In the genomic region with DNA sequence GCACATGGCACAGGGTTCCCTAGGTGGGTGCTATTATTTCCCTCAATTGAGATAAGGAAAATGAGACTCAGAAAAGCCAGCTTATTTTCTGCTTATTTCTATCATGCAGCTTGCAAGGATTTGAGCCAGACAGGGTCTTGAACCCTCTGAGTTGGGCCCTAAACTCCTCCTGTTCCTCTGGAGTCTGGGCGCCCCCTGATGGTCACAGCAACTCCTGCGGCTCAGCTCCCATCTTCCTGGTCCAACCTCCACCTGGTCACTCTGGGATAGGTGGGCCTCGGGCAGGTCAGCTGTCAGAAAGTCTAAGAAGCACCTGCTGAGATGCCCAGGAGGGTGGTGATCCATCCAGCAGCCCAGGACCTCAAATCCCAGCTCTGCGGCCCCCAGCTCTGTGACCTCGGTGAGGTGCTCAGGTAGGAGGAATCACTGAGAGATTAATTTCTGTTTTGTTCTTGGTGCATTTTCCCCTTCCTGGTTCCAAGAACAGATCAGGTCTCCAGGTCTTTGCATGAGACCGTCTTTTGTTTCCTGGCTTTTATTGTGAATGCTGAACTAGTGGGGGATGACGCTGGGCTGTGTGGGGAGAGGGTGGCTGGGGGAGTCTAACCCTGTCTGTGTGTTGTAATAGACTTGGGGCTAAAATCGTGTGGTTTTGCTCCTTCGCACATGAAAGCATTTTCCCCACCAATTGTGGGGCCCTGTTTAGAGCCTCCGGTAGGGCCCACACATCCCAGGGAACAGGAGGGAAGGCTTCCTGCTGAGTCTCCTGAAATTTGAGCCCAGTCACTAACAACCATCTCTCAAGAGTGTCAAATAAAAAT, we compare ENCODE assay signal across 8 cellular contexts. TPM values are rescaled to one million over a fixed set of nuclear protein-coding genes. Genes with fewer than 3 reads are reported as not detected.
DNase-seq lines count a peak whose midpoint lies in the region; ATAC-seq, FAIRE-seq and TF ChIP-seq lines count a peak whose summit lies in the region.

No MANE protein-coding gene starts in this region.

- H2AFZ ChIP-seq in osteoblast (ENCODE audit: low read length), result no peak overlapping the region

- H3K4me3 ChIP-seq in HFF-Myc (replicated peaks; ENCODE audit: low read depth, low read length) (no peak overlapping the region), cardiac fibroblast (replicated peaks in 1 of 2; ENCODE audit: low read depth in 2 of 2, low read length in 2 of 2) (no peak overlapping the region), osteoblast (ENCODE audit: insufficient read depth, low read length) (no peak overlapping the region)

- no peaks in the 10 kb centered on the region for H3K36me3 ChIP-seq in osteoblast (ENCODE audit: insufficient read depth, low read length)

- no peak for FAIRE-seq in D721Med (lab: Jason Lieb, UNC)

- no peak overlapping the region for H3K4me2 ChIP-seq in osteoblast (ENCODE audit: insufficient read depth, low read length)

- no peak overlapping the region for H3K27ac ChIP-seq in osteoblast (ENCODE audit: low read depth, low read length)

- peaks cover 14% of the 10 kb centered on the region for H3K27me3 ChIP-seq in osteoblast (ENCODE audit: insufficient read depth, low read length)

- no peaks in the 10 kb centered on the region for H3K9me3 ChIP-seq in osteoblast (ENCODE audit: low read depth, low read length)

- no peaks in the 10 kb centered on the region for H3K79me2 ChIP-seq in osteoblast (ENCODE audit: insufficient read depth, low read length)

- DNase-seq in D721Med (ENCODE audit: insufficient read length, low spot score), result peak; percentile 50
- no peak for DNase-seq in HFF-Myc (ENCODE audit: extremely low read depth, low read depth)
- DNase-seq in NCI-H69 (lab: John Stamatoyannopoulos, UW), result peak; percentile 86
- peak; percentile 33 to 42 for DNase-seq in cardiac fibroblast (ENCODE audit: low read depth in 2 of 2)
- DNase-seq in osteoblast (ENCODE audit: insufficient read length, low spot score, missing footprints), result no peak
- DNase-seq in mesenteric fat pad (ENCODE audit: low spot score), result no peak

- peaks cover 19% of the 10 kb centered on the region for H3K4me1 ChIP-seq in osteoblast (ENCODE audit: insufficient read depth, low read length)

- H4K20me1 ChIP-seq in osteoblast (ENCODE audit: insufficient read depth, low read length), result no peaks in the 10 kb centered on the region

- ATAC-seq in GM21737 (IDR thresholded peaks at IDR 0.05; ENCODE audit: unreplicated experiment) (no peak), GM18867 (IDR thresholded peaks at IDR 0.05; ENCODE audit: unreplicated experiment) (no peak)

- peak; percentile 69 for TF ChIP-seq CTCF in D721Med (IDR thresholded peaks at IDR 0.05; ENCODE audit: insufficient read depth, missing control alignments)
- peak; percentile 81 for TF ChIP-seq CTCF in HFF-Myc (IDR thresholded peaks at IDR 0.05; ENCODE audit: low read depth, low read length, missing control alignments)
- TF ChIP-seq CTCF in cardiac fibroblast (IDR thresholded peaks at IDR 0.05; ENCODE audit: low read depth, low read length), result peak; percentile 69
- peak; percentile 63 for TF ChIP-seq CTCF in osteoblast (IDR thresholded peaks at IDR 0.05; ENCODE audit: extremely low read depth, low read depth, low read length)

RNA-seq across cellular contexts. Expression of a gene that starts 32.8 kb away (rescaled TPM):
- total RNA-seq in osteoblast, result 0.88 and 1.1 TPM in 2 replicates
- total RNA-seq in mesenteric fat pad, result 0.29 TPM

RNA-seq across cellular contexts. Expression of a gene that starts 41.3 kb away (rescaled TPM):
- total RNA-seq in osteoblast, result 16.5 and 17.7 TPM in 2 replicates
- total RNA-seq in mesenteric fat pad, result 30.9 TPM

Comparison
In these comparisons a context has a peak if more than half of its experiments do, and no peak if none do; other contexts are left out.
1. DNase-seq: peak in D721Med (single experiment), NCI-H69 (single experiment) and cardiac fibroblast (2 of 2); none in HFF-Myc (single experiment), osteoblast (single experiment) and mesenteric fat pad (single experiment).
2. Peak in every context shown above with its lines, with median percentiles within 50 percentile points of each other: CTCF ChIP-seq.